2 cellular contexts compared by ENCODE assay signal in the genomic region with DNA sequence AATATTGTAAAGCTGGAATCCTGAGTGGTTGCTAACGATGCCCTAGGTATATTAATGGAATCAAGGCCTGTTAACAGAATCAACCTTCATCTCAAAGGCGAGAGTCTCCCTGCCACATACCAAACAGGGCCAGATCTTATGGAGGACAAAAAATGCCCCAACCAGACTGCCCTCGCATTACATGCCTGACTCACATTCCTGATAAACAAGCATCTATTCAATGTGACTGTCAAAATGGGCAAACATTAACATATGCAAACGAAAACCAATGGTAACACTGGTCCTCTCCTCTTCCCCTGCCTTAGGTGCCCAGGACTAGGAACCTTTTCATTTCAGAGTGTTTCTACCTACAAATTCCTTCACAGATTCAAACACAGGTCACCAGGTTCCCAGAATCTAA.
TF ChIP-seq lines count a peak whose summit lies in the region.

No MANE protein-coding gene starts in this region.

TF ChIP-seq in GM23338, 12 proteins besides CTCF, POLR2A, EP300 and RAD21 (continues in another document):
- TF ChIP-seq EZH2 (IDR thresholded peaks at IDR 0.05; ENCODE audit: low read depth, unreplicated experiment) (no peak), EZH2phosphoT487 (IDR thresholded peaks at IDR 0.05; ENCODE audit: unreplicated experiment) (no peak), ZNF331 (CRISPR knock-in tag; IDR thresholded peaks at IDR 0.05; ENCODE audit: low read depth) (no peak), ZNF114 (CRISPR knock-in tag; IDR thresholded peaks at IDR 0.05) (no peak), POLR2AphosphoS5 (IDR thresholded peaks at IDR 0.05; ENCODE audit: low read depth) (no peak), JUNB (IDR thresholded peaks at IDR 0.05; ENCODE audit: unreplicated experiment) (no peak), STAT1 (IDR thresholded peaks at IDR 0.05; ENCODE audit: unreplicated experiment) (no peak)
- TF ChIP-seq, protein P1, sequence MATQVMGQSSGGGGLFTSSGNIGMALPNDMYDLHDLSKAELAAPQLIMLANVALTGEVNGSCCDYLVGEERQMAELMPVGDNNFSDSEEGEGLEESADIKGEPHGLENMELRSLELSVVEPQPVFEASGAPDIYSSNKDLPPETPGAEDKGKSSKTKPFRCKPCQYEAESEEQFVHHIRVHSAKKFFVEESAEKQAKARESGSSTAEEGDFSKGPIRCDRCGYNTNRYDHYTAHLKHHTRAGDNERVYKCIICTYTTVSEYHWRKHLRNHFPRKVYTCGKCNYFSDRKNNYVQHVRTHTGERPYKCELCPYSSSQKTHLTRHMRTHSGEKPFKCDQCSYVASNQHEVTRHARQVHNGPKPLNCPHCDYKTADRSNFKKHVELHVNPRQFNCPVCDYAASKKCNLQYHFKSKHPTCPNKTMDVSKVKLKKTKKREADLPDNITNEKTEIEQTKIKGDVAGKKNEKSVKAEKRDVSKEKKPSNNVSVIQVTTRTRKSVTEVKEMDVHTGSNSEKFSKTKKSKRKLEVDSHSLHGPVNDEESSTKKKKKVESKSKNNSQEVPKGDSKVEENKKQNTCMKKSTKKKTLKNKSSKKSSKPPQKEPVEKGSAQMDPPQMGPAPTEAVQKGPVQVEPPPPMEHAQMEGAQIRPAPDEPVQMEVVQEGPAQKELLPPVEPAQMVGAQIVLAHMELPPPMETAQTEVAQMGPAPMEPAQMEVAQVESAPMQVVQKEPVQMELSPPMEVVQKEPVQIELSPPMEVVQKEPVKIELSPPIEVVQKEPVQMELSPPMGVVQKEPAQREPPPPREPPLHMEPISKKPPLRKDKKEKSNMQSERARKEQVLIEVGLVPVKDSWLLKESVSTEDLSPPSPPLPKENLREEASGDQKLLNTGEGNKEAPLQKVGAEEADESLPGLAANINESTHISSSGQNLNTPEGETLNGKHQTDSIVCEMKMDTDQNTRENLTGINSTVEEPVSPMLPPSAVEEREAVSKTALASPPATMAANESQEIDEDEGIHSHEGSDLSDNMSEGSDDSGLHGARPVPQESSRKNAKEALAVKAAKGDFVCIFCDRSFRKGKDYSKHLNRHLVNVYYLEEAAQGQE (IDR thresholded peaks at IDR 0.05; ENCODE audit: unreplicated experiment), result no peak
- TF ChIP-seq, protein P2, sequence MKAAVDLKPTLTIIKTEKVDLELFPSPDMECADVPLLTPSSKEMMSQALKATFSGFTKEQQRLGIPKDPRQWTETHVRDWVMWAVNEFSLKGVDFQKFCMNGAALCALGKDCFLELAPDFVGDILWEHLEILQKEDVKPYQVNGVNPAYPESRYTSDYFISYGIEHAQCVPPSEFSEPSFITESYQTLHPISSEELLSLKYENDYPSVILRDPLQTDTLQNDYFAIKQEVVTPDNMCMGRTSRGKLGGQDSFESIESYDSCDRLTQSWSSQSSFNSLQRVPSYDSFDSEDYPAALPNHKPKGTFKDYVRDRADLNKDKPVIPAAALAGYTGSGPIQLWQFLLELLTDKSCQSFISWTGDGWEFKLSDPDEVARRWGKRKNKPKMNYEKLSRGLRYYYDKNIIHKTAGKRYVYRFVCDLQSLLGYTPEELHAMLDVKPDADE (IDR thresholded peaks at IDR 0.05), result no peak
- TF ChIP-seq, protein P3, sequence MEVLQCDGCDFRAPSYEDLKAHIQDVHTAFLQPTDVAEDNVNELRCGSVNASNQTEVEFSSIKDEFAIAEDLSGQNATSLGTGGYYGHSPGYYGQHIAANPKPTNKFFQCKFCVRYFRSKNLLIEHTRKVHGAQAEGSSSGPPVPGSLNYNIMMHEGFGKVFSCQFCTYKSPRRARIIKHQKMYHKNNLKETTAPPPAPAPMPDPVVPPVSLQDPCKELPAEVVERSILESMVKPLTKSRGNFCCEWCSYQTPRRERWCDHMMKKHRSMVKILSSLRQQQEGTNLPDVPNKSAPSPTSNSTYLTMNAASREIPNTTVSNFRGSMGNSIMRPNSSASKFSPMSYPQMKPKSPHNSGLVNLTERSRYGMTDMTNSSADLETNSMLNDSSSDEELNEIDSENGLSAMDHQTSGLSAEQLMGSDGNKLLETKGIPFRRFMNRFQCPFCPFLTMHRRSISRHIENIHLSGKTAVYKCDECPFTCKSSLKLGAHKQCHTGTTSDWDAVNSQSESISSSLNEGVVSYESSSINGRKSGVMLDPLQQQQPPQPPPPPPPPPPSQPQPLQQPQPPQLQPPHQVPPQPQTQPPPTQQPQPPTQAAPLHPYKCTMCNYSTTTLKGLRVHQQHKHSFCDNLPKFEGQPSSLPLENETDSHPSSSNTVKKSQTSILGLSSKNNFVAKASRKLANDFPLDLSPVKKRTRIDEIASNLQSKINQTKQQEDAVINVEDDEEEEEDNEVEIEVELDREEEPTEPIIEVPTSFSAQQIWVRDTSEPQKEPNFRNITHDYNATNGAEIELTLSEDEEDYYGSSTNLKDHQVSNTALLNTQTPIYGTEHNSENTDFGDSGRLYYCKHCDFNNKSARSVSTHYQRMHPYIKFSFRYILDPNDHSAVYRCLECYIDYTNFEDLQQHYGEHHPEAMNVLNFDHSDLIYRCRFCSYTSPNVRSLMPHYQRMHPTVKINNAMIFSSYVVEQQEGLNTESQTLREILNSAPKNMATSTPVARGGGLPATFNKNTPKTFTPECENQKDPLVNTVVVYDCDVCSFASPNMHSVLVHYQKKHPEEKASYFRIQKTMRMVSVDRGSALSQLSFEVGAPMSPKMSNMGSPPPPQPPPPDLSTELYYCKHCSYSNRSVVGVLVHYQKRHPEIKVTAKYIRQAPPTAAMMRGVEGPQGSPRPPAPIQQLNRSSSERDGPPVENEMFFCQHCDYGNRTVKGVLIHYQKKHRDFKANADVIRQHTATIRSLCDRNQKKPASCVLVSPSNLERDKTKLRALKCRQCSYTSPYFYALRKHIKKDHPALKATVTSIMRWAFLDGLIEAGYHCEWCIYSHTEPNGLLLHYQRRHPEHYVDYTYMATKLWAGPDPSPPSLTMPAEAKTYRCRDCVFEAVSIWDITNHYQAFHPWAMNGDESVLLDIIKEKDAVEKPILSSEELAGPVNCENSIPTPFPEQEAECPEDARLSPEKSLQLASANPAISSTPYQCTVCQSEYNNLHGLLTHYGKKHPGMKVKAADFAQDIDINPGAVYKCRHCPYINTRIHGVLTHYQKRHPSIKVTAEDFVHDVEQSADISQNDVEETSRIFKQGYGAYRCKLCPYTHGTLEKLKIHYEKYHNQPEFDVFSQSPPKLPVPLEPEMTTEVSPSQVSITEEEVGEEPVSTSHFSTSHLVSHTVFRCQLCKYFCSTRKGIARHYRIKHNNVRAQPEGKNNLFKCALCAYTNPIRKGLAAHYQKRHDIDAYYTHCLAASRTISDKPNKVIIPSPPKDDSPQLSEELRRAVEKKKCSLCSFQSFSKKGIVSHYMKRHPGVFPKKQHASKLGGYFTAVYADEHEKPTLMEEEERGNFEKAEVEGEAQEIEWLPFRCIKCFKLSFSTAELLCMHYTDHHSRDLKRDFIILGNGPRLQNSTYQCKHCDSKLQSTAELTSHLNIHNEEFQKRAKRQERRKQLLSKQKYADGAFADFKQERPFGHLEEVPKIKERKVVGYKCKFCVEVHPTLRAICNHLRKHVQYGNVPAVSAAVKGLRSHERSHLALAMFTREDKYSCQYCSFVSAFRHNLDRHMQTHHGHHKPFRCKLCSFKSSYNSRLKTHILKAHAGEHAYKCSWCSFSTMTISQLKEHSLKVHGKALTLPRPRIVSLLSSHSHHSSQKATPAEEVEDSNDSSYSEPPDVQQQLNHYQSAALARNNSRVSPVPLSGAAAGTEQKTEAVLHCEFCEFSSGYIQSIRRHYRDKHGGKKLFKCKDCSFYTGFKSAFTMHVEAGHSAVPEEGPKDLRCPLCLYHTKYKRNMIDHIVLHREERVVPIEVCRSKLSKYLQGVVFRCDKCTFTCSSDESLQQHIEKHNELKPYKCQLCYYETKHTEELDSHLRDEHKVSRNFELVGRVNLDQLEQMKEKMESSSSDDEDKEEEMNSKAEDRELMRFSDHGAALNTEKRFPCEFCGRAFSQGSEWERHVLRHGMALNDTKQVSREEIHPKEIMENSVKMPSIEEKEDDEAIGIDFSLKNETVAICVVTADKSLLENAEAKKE (CRISPR knock-in tag; IDR thresholded peaks at IDR 0.05), result no peak

TF ChIP-seq in H1, 55 proteins besides CTCF, POLR2A, EP300 and RAD21:
- peak; percentile 61 for TF ChIP-seq TEAD4 (IDR thresholded peaks at IDR 0.05; ENCODE audit: low read depth, low read length)
- TF ChIP-seq JUND (IDR thresholded peaks at IDR 0.05; ENCODE audit: low read length), result no peak
